In genomic region chr3:9934993-9935392, GRCh38 we compare ENCODE assay signal across 9 cellular contexts. TPM values are rescaled to one million over a fixed set of nuclear protein-coding genes. Genes with fewer than 3 reads are reported as not detected.
DNase-seq lines count a peak whose midpoint lies in the region; ATAC-seq, FAIRE-seq and TF ChIP-seq lines count a peak whose summit lies in the region.
"Had no signal": no experiment of that assay in that cellular context is flagged by ENCODE, and none has a peak within 500 bp of the region (broad histone marks: within the 10 kb centered on the region; RNA-seq: fewer than 3 reads in every experiment).

No MANE protein-coding gene starts in this region.

- WGBS in esophagus muscularis mucosa, result 56% methylated on average over 4 of the region's 4 CpGs
- WGBS in spleen, 5 donors, result 51 to 72% (median 60%) methylated on average over 4 of the region's 4 CpGs

- H3K4me2 ChIP-seq in GM23338, result no peak overlapping the region

- H3F3A ChIP-seq in GM23338 (replicated peaks; ENCODE audit: low read depth), result 0 out of 2 replicates have a peak, but pooled peaks cover 5% of the 10 kb centered on the region

- no peak for FAIRE-seq in D721Med (lab: Jason Lieb, UNC)

- H3K36me3 ChIP-seq in GM23338 (ENCODE audit: insufficient read depth) (peaks cover 6% of the 10 kb centered on the region; the same call in 1 of the 2 replicates), esophagus muscularis mucosa (peaks cover 10 to 47% (median 39%) of the 10 kb centered on the region in 4 donors), spleen (peaks cover 0 to 48% (median 10%) of the 10 kb centered on the region in 6 donors)

- H3K4me1 ChIP-seq in GM23338 (ENCODE audit: insufficient read depth) (peaks cover 5% of the 10 kb centered on the region), esophagus muscularis mucosa (peaks cover 22 to 52% (median 38%) of the 10 kb centered on the region in 4 donors), spleen (peaks cover 24 to 51% (median 39%) of the 10 kb centered on the region in 6 donors)

- DNase-seq in GM23338 (ENCODE audit: low spot score), result no peak
- DNase-seq in T-helper 17 cell, result no peak
- no peak for DNase-seq in esophagus muscularis mucosa (ENCODE audit: extremely low spot score)
- no peak for DNase-seq in spleen
- DNase-seq in D721Med (ENCODE audit: insufficient read length, low spot score), result no peak
- DNase-seq in NCI-H510A treated with DMSO at 0.1 percent for 48 hours (lab: John Stamatoyannopoulos, UW), result no peak
- DNase-seq: NCI-H1930 had no signal

- H3K4me1 Mint-ChIP-seq in GM23338 (peaks cover 10% of the 10 kb centered on the region), T-helper 17 cell (peaks cover 35% of the 10 kb centered on the region)

- TF ChIP-seq CTCF in GM23338 (conservative IDR thresholded peaks at IDR 0.05; ENCODE audit: low read depth in 2 of 2) (no peak), esophagus muscularis mucosa (IDR thresholded peaks at IDR 0.05) (no peak), spleen (IDR thresholded peaks at IDR 0.05 in 8 of 11, conservative IDR thresholded peaks at IDR 0.05 in 3 of 11) (no peak), D721Med (IDR thresholded peaks at IDR 0.05; ENCODE audit: insufficient read depth, missing control alignments) (no peak)

- no peak overlapping the region for H3K27ac ChIP-seq in GM23338 (ENCODE audit: low read depth)
- H3K27ac ChIP-seq in esophagus muscularis mucosa (replicated peaks in 1 of 4), result peak overlapping the region in 3 of 4 donors; percentile 93 to 99 (median 95)
- peak overlapping the region in 4 of 8 donors; percentile 94 to 97 (median 96) for H3K27ac ChIP-seq in spleen

- no peak overlapping the region for H2AFZ ChIP-seq in GM23338

- no peaks in the 10 kb centered on the region for H3K9me3 ChIP-seq in T-helper 17 cell (ENCODE audit: control insufficient read depth, low read length, poor library complexity, severe bottlenecking)
- no peaks in the 10 kb centered on the region for H3K9me3 ChIP-seq in esophagus muscularis mucosa
- H3K9me3 ChIP-seq in spleen, result no peaks in the 10 kb centered on the region
- H3K9me3 ChIP-seq: gastroesophageal sphincter had no signal

- H3K4me3 ChIP-seq in GM23338 (no peak overlapping the region), esophagus muscularis mucosa (peak overlapping the region; percentile 70 to 89 (median 79)), spleen (peak overlapping the region in 5 of 8 donors; percentile 62 to 94 (median 88))

- intact Hi-C loops in esophagus muscularis mucosa (cut with DNase I) (loop anchor here (5.0 to 10.0 kb wide), 2 partner anchors 92 to 290 kb away; partner anchors contain the start of gene FANCD2), spleen (cut with DNase I; ENCODE audit: low total_unique reads) (no loop called here)

- peak overlapping the region; percentile 89; the same call in 1 of the 3 replicates for H3K4me3 Mint-ChIP-seq in GM23338
- H3K4me3 Mint-ChIP-seq in T-helper 17 cell, result peak overlapping the region; percentile 97

- H4K20me1 ChIP-seq in GM23338 (replicated peaks; ENCODE audit: insufficient read depth), result no peaks in the 10 kb centered on the region

- H3K9me3 Mint-ChIP-seq in GM23338, result peaks cover 12% of the 10 kb centered on the region; the same call in 2 of the 3 replicates

- TF ChIP-seq POLR2A in esophagus muscularis mucosa (IDR thresholded peaks at IDR 0.05; ENCODE audit: low read depth), result no peak
- TF ChIP-seq POLR2A in spleen (IDR thresholded peaks at IDR 0.05), result no peak

- H3K36me3 Mint-ChIP-seq in GM23338 (ENCODE audit: low read depth) (peaks cover 24% of the 10 kb centered on the region), T-helper 17 cell (ENCODE audit: low read depth) (peaks cover 4% of the 10 kb centered on the region)

- H3K79me2 ChIP-seq in GM23338 (replicated peaks; ENCODE audit: insufficient read depth), result no peaks in the 10 kb centered on the region; the same call in 1 of the 2 replicates

- no peaks in the 10 kb centered on the region for H3K9me2 ChIP-seq in GM23338 (ENCODE audit: insufficient read depth)

- H3K27ac Mint-ChIP-seq in GM23338, result no peak overlapping the region
- H3K27ac Mint-ChIP-seq in T-helper 17 cell, result peak overlapping the region; percentile 99

- H3K27me3 ChIP-seq in GM23338 (ENCODE audit: insufficient read depth), result peaks cover 8% of the 10 kb centered on the region; the same call in 1 of the 2 replicates
- peaks cover 0 to 8% (median 0%) of the 10 kb centered on the region in 4 donors for H3K27me3 ChIP-seq in esophagus muscularis mucosa
- no peaks in the 10 kb centered on the region for H3K27me3 ChIP-seq in spleen (replicated peaks in 1 of 7)
- H3K27me3 ChIP-seq: gastroesophageal sphincter had no signal

- ATAC-seq in GM23338 (no peak), T-helper 17 cell (no peak), esophagus mucosa (no peak)
- ATAC-seq: gastroesophageal sphincter had no signal

- TF ChIP-seq EP300 in esophagus muscularis mucosa (IDR thresholded peaks at IDR 0.05), result no peak

- peaks cover 11% of the 10 kb centered on the region for H3K27me3 Mint-ChIP-seq in GM23338 (ENCODE audit: insufficient read depth, low read depth, poor library complexity)
- H3K27me3 Mint-ChIP-seq in T-helper 17 cell, result no peaks in the 10 kb centered on the region

TF ChIP-seq in GM23338, 12 proteins besides CTCF, POLR2A, EP300 and RAD21 (continues in another document):
- TF ChIP-seq ETS1 (IDR thresholded peaks at IDR 0.05) (no peak), ZNF331 (CRISPR knock-in tag; IDR thresholded peaks at IDR 0.05; ENCODE audit: low read depth) (no peak), NANOG (IDR thresholded peaks at IDR 0.05; ENCODE audit: borderline replicate concordance) (no peak), STAT1 (IDR thresholded peaks at IDR 0.05; ENCODE audit: unreplicated experiment) (no peak)

RNA-seq across cellular contexts. Expression of gene CRELD1, which starts 1.4 kb away (rescaled TPM):
- total RNA-seq in GM23338 (2014; rRNA removed; shearing (Covaris generic)), result 8.4 and 11.5 TPM in 2 replicates
- polyA plus RNA-seq in GM23338 (2016; fragmentation: Nextera tagmentation; extraction: Ambion mirVana) (13.1 and 14.3 TPM in 2 replicates), spleen (10 to 100 TPM; 20.6 to 40.9 (median 21.9) TPM)
- total RNA-seq in T-helper 17 cell (10 to 100 TPM; 15.5 to 20.0 TPM), esophagus muscularis mucosa (10 to 100 TPM; 38.6 to 62.9 (median 52.0) TPM), spleen (10 to 100 TPM; 17.7 to 40.3 (median 31.4) TPM), esophagus mucosa (4.6 TPM)

RNA-seq across cellular contexts. Expression of gene PRRT3, which starts 17.2 kb away (rescaled TPM):
- total RNA-seq in GM23338 (2014; rRNA removed; shearing (Covaris generic)), result 5.1 and 6.9 TPM in 2 replicates
- polyA plus RNA-seq in GM23338 (2016; fragmentation: Nextera tagmentation; extraction: Ambion mirVana) (4.3 TPM in 2 replicates), spleen (under 1 TPM; 0.65 to 0.99 (median 0.72) TPM)
- total RNA-seq in T-helper 17 cell (1 to 10 TPM; 5.8 to 5.9 TPM), esophagus muscularis mucosa (1 to 10 TPM in 3 of 4 donors, under 1 TPM in 1; 0.83 to 2.5 (median 2.0) TPM), spleen (1 to 10 TPM in 6 of 7 donors, under 1 TPM in 1; 0.85 to 2.4 (median 1.9) TPM), esophagus mucosa (0.56 TPM)

RNA-seq across cellular contexts. Expression of gene IL17RC, which starts 18.1 kb away (rescaled TPM):
- 12.6 and 15.0 TPM in 2 replicates for total RNA-seq in GM23338 (2014; rRNA removed; shearing (Covaris generic))
- polyA plus RNA-seq in GM23338 (2016; fragmentation: Nextera tagmentation; extraction: Ambion mirVana) (8.4 and 10.2 TPM in 2 replicates), spleen (10 to 100 TPM in 2 of 3 donors, 1 to 10 TPM in 1; 6.6 to 24.6 (median 12.6) TPM)
- total RNA-seq in T-helper 17 cell (under 1 TPM; 0.47 to 0.92 TPM), esophagus muscularis mucosa (10 to 100 TPM; 40.3 to 60.4 (median 51.3) TPM), spleen (10 to 100 TPM; 10.7 to 24.1 (median 19.7) TPM), esophagus mucosa (26.6 TPM)

RNA-seq across cellular contexts. Expression of gene IL17RE, which starts 32.3 kb away (rescaled TPM):
- 3.4 and 4.3 TPM in 2 replicates for total RNA-seq in GM23338 (2014; rRNA removed; shearing (Covaris generic))
- 1.0 and 1.1 TPM in 2 replicates for polyA plus RNA-seq in GM23338 (2016; fragmentation: Nextera tagmentation; extraction: Ambion mirVana)
- total RNA-seq in T-helper 17 cell, result 10 to 100 TPM; 10.1 to 12.4 TPM
- total RNA-seq in esophagus muscularis mucosa, result 1 to 10 TPM in 3 of 4 donors, under 1 TPM in 1; 0.99 to 1.7 (median 1.2) TPM
- 1 to 10 TPM; 1.0 to 5.1 (median 1.9) TPM for total RNA-seq in spleen
- polyA plus RNA-seq in spleen, result 1 to 10 TPM in 1 of 3 donors, under 1 TPM in 2; 0.57 to 1.7 (median 0.64) TPM
- 12.9 TPM for total RNA-seq in esophagus mucosa

RNA-seq across cellular contexts. Expression of gene JAGN1, which starts 44.6 kb away (rescaled TPM):
- 22.5 and 23.7 TPM in 2 replicates for total RNA-seq in GM23338 (2014; rRNA removed; shearing (Covaris generic))
- polyA plus RNA-seq in GM23338 (2016; fragmentation: Nextera tagmentation; extraction: Ambion mirVana), result 27.9 and 32.0 TPM in 2 replicates
- total RNA-seq in T-helper 17 cell, result 10 to 100 TPM; 15.4 to 17.8 TPM
- 10 to 100 TPM; 17.9 to 39.8 (median 26.4) TPM for total RNA-seq in esophagus muscularis mucosa
- 10 to 100 TPM; 17.1 to 41.3 (median 23.6) TPM for total RNA-seq in spleen
- 10 to 100 TPM; 22.0 to 33.4 (median 28.1) TPM for polyA plus RNA-seq in spleen
- 18.4 TPM for total RNA-seq in esophagus mucosa
